Comparison of ENCODE assay signal across 1 cellular context in genomic region chr3:58535531-58536500, GRCh38.
TF ChIP-seq lines count a peak whose summit lies in the region.

No MANE protein-coding gene starts in this region.

TF ChIP-seq in liver, 16 proteins besides CTCF, POLR2A, EP300 and RAD21 (continued from another document):
- TF ChIP-seq ZBTB33 (IDR thresholded peaks at IDR 0.05) (peak; percentile 90), HNF4A (conservative IDR thresholded peaks at IDR 0.05) (peak; percentile 100), NR2F2 (IDR thresholded peaks at IDR 0.05) (peak; percentile 95), TAF1 (conservative IDR thresholded peaks at IDR 0.05) (no peak), FOXA1 (IDR thresholded peaks at IDR 0.05) (peak; percentile 87), JUND (IDR thresholded peaks at IDR 0.05) (peak; percentile 75 to 97)
